Comparison of ENCODE assay signal across 1 cellular context in the genomic region with DNA sequence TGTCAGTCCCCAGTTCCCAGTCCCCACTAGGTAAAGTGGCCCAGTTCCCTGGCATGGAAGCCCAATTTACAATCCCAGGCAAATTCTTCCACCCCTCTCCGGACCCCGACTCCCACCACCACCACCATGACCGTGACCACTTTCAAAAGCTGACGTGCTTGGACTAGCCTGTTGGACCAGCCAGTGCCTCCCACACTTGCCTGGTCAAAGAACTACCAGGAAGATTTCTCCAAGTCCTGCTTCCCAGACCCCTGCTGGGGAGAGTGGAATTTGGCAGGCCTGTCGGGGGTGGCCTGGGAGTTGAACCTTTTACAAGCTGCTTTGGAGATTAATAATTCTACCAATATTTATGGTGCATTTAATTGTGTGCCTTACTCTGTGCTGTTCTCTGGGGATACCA.
TF ChIP-seq lines count a peak whose summit lies in the region.

No MANE protein-coding gene starts in this region.

TF ChIP-seq in HepG2, 621 proteins besides CTCF, POLR2A, EP300 and RAD21:
- TF ChIP-seq, protein P1, sequence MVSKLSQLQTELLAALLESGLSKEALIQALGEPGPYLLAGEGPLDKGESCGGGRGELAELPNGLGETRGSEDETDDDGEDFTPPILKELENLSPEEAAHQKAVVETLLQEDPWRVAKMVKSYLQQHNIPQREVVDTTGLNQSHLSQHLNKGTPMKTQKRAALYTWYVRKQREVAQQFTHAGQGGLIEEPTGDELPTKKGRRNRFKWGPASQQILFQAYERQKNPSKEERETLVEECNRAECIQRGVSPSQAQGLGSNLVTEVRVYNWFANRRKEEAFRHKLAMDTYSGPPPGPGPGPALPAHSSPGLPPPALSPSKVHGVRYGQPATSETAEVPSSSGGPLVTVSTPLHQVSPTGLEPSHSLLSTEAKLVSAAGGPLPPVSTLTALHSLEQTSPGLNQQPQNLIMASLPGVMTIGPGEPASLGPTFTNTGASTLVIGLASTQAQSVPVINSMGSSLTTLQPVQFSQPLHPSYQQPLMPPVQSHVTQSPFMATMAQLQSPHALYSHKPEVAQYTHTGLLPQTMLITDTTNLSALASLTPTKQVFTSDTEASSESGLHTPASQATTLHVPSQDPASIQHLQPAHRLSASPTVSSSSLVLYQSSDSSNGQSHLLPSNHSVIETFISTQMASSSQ (IDR thresholded peaks at IDR 0.05; ENCODE audit: low read depth) = no peak
- TF ChIP-seq, protein P1 (CRISPR knock-in tag; IDR thresholded peaks at IDR 0.05; ENCODE audit: borderline replicate concordance) = no peak
- TF ChIP-seq ZNF878 (CRISPR knock-in tag; IDR thresholded peaks at IDR 0.05) (no peak), CC2D1A (CRISPR knock-in tag; IDR thresholded peaks at IDR 0.05) (no peak), ZNF615 (CRISPR knock-in tag; IDR thresholded peaks at IDR 0.05; ENCODE audit: borderline replicate concordance) (no peak), NPAS2 (CRISPR knock-in tag; IDR thresholded peaks at IDR 0.05; ENCODE audit: borderline replicate concordance) (no peak), BCL6 (CRISPR knock-in tag; IDR thresholded peaks at IDR 0.05) (no peak), SALL2 (CRISPR knock-in tag; IDR thresholded peaks at IDR 0.05) (no peak), GRHL1 (CRISPR knock-in tag; conservative IDR thresholded peaks at IDR 0.05) (no peak), ZNF136 (CRISPR knock-in tag; IDR thresholded peaks at IDR 0.05; ENCODE audit: low read depth) (no peak), ZNF383 (CRISPR knock-in tag; IDR thresholded peaks at IDR 0.05; ENCODE audit: borderline replicate concordance) (no peak), TEAD3 (CRISPR knock-in tag; optimal IDR thresholded peaks at IDR 0.05; ENCODE audit: borderline replicate concordance) (no peak)
- TF ChIP-seq, protein P2, sequence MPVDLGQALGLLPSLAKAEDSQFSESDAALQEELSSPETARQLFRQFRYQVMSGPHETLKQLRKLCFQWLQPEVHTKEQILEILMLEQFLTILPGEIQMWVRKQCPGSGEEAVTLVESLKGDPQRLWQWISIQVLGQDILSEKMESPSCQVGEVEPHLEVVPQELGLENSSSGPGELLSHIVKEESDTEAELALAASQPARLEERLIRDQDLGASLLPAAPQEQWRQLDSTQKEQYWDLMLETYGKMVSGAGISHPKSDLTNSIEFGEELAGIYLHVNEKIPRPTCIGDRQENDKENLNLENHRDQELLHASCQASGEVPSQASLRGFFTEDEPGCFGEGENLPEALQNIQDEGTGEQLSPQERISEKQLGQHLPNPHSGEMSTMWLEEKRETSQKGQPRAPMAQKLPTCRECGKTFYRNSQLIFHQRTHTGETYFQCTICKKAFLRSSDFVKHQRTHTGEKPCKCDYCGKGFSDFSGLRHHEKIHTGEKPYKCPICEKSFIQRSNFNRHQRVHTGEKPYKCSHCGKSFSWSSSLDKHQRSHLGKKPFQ (CRISPR knock-in tag; IDR thresholded peaks at IDR 0.05; ENCODE audit: insufficient replicate concordance) = no peak
- TF ChIP-seq, protein P3, sequence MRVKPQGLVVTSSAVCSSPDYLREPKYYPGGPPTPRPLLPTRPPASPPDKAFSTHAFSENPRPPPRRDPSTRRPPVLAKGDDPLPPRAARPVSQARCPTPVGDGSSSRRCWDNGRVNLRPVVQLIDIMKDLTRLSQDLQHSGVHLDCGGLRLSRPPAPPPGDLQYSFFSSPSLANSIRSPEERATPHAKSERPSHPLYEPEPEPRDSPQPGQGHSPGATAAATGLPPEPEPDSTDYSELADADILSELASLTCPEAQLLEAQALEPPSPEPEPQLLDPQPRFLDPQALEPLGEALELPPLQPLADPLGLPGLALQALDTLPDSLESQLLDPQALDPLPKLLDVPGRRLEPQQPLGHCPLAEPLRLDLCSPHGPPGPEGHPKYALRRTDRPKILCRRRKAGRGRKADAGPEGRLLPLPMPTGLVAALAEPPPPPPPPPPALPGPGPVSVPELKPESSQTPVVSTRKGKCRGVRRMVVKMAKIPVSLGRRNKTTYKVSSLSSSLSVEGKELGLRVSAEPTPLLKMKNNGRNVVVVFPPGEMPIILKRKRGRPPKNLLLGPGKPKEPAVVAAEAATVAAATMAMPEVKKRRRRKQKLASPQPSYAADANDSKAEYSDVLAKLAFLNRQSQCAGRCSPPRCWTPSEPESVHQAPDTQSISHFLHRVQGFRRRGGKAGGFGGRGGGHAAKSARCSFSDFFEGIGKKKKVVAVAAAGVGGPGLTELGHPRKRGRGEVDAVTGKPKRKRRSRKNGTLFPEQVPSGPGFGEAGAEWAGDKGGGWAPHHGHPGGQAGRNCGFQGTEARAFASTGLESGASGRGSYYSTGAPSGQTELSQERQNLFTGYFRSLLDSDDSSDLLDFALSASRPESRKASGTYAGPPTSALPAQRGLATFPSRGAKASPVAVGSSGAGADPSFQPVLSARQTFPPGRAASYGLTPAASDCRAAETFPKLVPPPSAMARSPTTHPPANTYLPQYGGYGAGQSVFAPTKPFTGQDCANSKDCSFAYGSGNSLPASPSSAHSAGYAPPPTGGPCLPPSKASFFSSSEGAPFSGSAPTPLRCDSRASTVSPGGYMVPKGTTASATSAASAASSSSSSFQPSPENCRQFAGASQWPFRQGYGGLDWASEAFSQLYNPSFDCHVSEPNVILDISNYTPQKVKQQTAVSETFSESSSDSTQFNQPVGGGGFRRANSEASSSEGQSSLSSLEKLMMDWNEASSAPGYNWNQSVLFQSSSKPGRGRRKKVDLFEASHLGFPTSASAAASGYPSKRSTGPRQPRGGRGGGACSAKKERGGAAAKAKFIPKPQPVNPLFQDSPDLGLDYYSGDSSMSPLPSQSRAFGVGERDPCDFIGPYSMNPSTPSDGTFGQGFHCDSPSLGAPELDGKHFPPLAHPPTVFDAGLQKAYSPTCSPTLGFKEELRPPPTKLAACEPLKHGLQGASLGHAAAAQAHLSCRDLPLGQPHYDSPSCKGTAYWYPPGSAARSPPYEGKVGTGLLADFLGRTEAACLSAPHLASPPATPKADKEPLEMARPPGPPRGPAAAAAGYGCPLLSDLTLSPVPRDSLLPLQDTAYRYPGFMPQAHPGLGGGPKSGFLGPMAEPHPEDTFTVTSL (CRISPR knock-in tag; IDR thresholded peaks at IDR 0.05; ENCODE audit: borderline replicate concordance) = no peak
- TF ChIP-seq, protein P4, sequence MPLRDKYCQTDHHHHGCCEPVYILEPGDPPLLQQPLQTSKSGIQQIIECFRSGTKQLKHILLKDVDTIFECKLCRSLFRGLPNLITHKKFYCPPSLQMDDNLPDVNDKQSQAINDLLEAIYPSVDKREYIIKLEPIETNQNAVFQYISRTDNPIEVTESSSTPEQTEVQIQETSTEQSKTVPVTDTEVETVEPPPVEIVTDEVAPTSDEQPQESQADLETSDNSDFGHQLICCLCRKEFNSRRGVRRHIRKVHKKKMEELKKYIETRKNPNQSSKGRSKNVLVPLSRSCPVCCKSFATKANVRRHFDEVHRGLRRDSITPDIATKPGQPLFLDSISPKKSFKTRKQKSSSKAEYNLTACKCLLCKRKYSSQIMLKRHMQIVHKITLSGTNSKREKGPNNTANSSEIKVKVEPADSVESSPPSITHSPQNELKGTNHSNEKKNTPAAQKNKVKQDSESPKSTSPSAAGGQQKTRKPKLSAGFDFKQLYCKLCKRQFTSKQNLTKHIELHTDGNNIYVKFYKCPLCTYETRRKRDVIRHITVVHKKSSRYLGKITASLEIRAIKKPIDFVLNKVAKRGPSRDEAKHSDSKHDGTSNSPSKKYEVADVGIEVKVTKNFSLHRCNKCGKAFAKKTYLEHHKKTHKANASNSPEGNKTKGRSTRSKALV (CRISPR knock-in tag; IDR thresholded peaks at IDR 0.05) = no peak
- TF ChIP-seq, protein P5, sequence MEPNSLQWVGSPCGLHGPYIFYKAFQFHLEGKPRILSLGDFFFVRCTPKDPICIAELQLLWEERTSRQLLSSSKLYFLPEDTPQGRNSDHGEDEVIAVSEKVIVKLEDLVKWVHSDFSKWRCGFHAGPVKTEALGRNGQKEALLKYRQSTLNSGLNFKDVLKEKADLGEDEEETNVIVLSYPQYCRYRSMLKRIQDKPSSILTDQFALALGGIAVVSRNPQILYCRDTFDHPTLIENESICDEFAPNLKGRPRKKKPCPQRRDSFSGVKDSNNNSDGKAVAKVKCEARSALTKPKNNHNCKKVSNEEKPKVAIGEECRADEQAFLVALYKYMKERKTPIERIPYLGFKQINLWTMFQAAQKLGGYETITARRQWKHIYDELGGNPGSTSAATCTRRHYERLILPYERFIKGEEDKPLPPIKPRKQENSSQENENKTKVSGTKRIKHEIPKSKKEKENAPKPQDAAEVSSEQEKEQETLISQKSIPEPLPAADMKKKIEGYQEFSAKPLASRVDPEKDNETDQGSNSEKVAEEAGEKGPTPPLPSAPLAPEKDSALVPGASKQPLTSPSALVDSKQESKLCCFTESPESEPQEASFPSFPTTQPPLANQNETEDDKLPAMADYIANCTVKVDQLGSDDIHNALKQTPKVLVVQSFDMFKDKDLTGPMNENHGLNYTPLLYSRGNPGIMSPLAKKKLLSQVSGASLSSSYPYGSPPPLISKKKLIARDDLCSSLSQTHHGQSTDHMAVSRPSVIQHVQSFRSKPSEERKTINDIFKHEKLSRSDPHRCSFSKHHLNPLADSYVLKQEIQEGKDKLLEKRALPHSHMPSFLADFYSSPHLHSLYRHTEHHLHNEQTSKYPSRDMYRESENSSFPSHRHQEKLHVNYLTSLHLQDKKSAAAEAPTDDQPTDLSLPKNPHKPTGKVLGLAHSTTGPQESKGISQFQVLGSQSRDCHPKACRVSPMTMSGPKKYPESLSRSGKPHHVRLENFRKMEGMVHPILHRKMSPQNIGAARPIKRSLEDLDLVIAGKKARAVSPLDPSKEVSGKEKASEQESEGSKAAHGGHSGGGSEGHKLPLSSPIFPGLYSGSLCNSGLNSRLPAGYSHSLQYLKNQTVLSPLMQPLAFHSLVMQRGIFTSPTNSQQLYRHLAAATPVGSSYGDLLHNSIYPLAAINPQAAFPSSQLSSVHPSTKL (CRISPR knock-in tag; IDR thresholded peaks at IDR 0.05) = no peak
